24 cellular contexts compared by ENCODE assay signal in the genomic region with DNA sequence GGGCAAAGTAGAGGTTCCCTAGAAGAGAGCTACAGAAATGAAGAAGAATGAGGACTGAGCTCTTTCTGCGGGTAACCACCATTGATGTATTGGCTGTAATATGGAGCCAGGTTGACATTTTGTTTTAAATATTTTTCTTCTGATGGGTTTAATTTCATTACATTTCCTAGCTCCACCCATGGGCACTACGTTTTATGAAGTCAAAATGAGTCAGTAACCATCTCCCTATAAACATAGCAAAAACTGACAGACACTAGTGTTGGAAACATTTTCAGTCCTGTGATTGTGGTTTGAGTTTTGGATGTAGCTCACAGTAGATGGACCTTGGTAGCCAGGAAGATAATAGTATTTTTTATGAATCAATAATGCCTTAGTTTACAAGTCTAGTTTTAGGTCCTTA.
A peak's percentile ranks its signal among the peaks of the same experiment; 100 is the strongest.
DNase-seq lines count a peak whose midpoint lies in the region; ATAC-seq and TF ChIP-seq lines count a peak whose summit lies in the region.
"Had no signal": no experiment of that assay in that cellular context is flagged by ENCODE, and none has a peak within 500 bp of the region (broad histone marks: within the 10 kb centered on the region; RNA-seq: fewer than 3 reads in every experiment).

No MANE protein-coding gene starts in this region.

- H3K4me3 ChIP-seq in Peyer's patch: no peak overlapping the region
- H3K4me3 ChIP-seq: A549; BLaER1 treated with 17β-estradiol and CSF1 and Interleukin-3, amounts not matched to agents 10 nM and 100 nM; GM12878; HAP-1 had no signal

- H3K27ac ChIP-seq in Peyer's patch: no peak overlapping the region
- H3K27ac ChIP-seq: 22Rv1; A549; BLaER1 treated with 17β-estradiol and CSF1 and Interleukin-3, amounts not matched to agents 10 nM and 100 nM had no signal

- peaks cover 8% of the 10 kb centered on the region for H3K36me3 Mint-ChIP-seq in HFFc6 (ENCODE audit: low read depth)
- no peaks in the 10 kb centered on the region for H3K36me3 Mint-ChIP-seq in activated T-helper 17 cell treated with anti-CD3 and anti-CD28 coated beads, Interleukin-2, amount 50 U/mL, for 72 hours (ENCODE audit: low read depth)
- H3K36me3 Mint-ChIP-seq: CD14-positive monocyte had no signal

- H3K27me3 Mint-ChIP-seq in HFFc6 (ENCODE audit: insufficient read depth): no peaks in the 10 kb centered on the region
- H3K27me3 Mint-ChIP-seq in activated T-helper 17 cell treated with anti-CD3 and anti-CD28 coated beads, Interleukin-2, amount 50 U/mL, for 72 hours: no peaks in the 10 kb centered on the region
- H3K27me3 Mint-ChIP-seq: CD4-positive, alpha-beta T cell; CD8-positive, alpha-beta memory T cell had no signal

- H3K4me1 ChIP-seq in Peyer's patch: no peaks in the 10 kb centered on the region
- H3K4me1 ChIP-seq: A549; BE2C; BLaER1 treated with 17β-estradiol and CSF1 and Interleukin-3, amounts not matched to agents 10 nM and 100 nM; HAP-1 had no signal

- TF ChIP-seq POLR2A in Peyer's patch (IDR thresholded peaks at IDR 0.05): no peak

- H3K9me3 ChIP-seq in Peyer's patch: peaks cover 0 to 4% (median 0%) of the 10 kb centered on the region in 4 donors
- H3K9me3 ChIP-seq: BE2C, HAP-1 had no signal

- no peaks in the 10 kb centered on the region for H3K36me3 ChIP-seq in Peyer's patch
- H3K36me3 ChIP-seq: BE2C; BLaER1 treated with 17β-estradiol and CSF1 and Interleukin-3, amounts not matched to agents 10 nM and 100 nM; HAP-1 had no signal

- DNase-seq in A172 (ENCODE audit: low spot score) (peak; percentile 15), HFFc6 (peak; percentile 18), NCI-H226 (peak; percentile 29), amygdala (lab: John Stamatoyannopoulos, UW) (no peak), medulla oblongata (ENCODE audit: extremely low spot score) (no peak), Peyer's patch (no peak)
- DNase-seq: ACHN; AML-193; BE2C; CD4-positive, alpha-beta T cell; CD8-positive, alpha-beta memory T cell; DMS 273 treated with DMSO at 0.1 percent for 48 hours; DMS53; DMS79 treated with DMSO at 0.1 percent for 48 hours; GDM1; GOT3 had no signal

- peaks cover 15% of the 10 kb centered on the region for H3K9me3 Mint-ChIP-seq in HFFc6
- peaks cover 17% of the 10 kb centered on the region for H3K9me3 Mint-ChIP-seq in activated T-helper 17 cell treated with anti-CD3 and anti-CD28 coated beads, Interleukin-2, amount 50 U/mL, for 72 hours

- H3K27ac Mint-ChIP-seq in HFFc6: no peak overlapping the region
- peak overlapping the region; percentile 66 for H3K27ac Mint-ChIP-seq in activated T-helper 17 cell treated with anti-CD3 and anti-CD28 coated beads, Interleukin-2, amount 50 U/mL, for 72 hours
- H3K27ac Mint-ChIP-seq: CD14-positive monocyte; CD4-positive, alpha-beta T cell; CD8-positive, alpha-beta memory T cell had no signal

- TF ChIP-seq CTCF in HFFc6 (IDR thresholded peaks at IDR 0.05): no peak
- no peak for TF ChIP-seq CTCF in Peyer's patch (IDR thresholded peaks at IDR 0.05)

- H3K27me3 ChIP-seq in Peyer's patch: no peaks in the 10 kb centered on the region
- H3K27me3 ChIP-seq: BE2C; BLaER1 treated with 17β-estradiol and CSF1 and Interleukin-3, amounts not matched to agents 10 nM and 100 nM had no signal

- no peak overlapping the region for H3K4me3 Mint-ChIP-seq in HFFc6
- no peak overlapping the region for H3K4me3 Mint-ChIP-seq in activated T-helper 17 cell treated with anti-CD3 and anti-CD28 coated beads, Interleukin-2, amount 50 U/mL, for 72 hours
- H3K4me3 Mint-ChIP-seq: CD14-positive monocyte; CD4-positive, alpha-beta T cell; CD8-positive, alpha-beta memory T cell had no signal

- no peak for ATAC-seq in activated T-helper 17 cell treated with anti-CD3 and anti-CD28 coated beads, Interleukin-2, amount 50 U/mL, for 72 hours (replicated peaks)
- ATAC-seq in HG03342 (IDR thresholded peaks at IDR 0.05; ENCODE audit: unreplicated experiment): no peak
- ATAC-seq: A549, GM12878 had no signal

- peaks cover 42% of the 10 kb centered on the region for H3K4me1 Mint-ChIP-seq in HFFc6 (ENCODE audit: low read depth)
- peaks cover 8% of the 10 kb centered on the region for H3K4me1 Mint-ChIP-seq in activated T-helper 17 cell treated with anti-CD3 and anti-CD28 coated beads, Interleukin-2, amount 50 U/mL, for 72 hours
- H3K4me1 Mint-ChIP-seq: CD14-positive monocyte; CD8-positive, alpha-beta memory T cell had no signal

Comparison
In these comparisons a context has a peak if more than half of its experiments do, and no peak if none do; other contexts are left out.
1. DNase-seq: peak in A172 (single experiment), HFFc6 (single experiment) and NCI-H226 (single experiment); none in amygdala (0 of 56), medulla oblongata (single experiment) and Peyer's patch (0 of 3).